ENCODE assay signal across 30 cellular contexts in genomic region chr2:111154758-111155157, GRCh38.
"Had no signal": no experiment of that assay in that cellular context is flagged by ENCODE, and none has a peak within 500 bp of the region (broad histone marks: within the 10 kb centered on the region; RNA-seq: fewer than 3 reads in every experiment).

No MANE protein-coding gene starts in this region.

- ATAC-seq: activated CD8-positive, alpha-beta memory T cell treated with anti-CD3 and anti-CD28 coated beads, Interleukin-2, amount 10 ng/mL, durations not matched to agents 7 days and 5 days; activated CD8-positive, alpha-beta T cell treated with anti-CD3 and anti-CD28 coated beads, Interleukin-2, amount 10 ng/mL, durations not matched to agents 7 days and 5 days; activated T-cell treated with anti-CD3 and anti-CD28 coated beads, Interleukin-2, amount 50 U/mL, for 72 hours; effector memory CD8-positive, alpha-beta T cell; heart right ventricle; upper lobe of right lung had no signal

- H3K27me3 ChIP-seq: esophagus squamous epithelium, heart right ventricle, ovary, sigmoid colon, suprapubic skin, tibial artery, upper lobe of right lung had no signal

- H3K4me1 ChIP-seq: sigmoid colon, upper lobe of right lung had no signal

- H3K36me3 ChIP-seq: ovary, WERI-Rb-1 had no signal

- H3K27ac Mint-ChIP-seq: activated CD8-positive, alpha-beta memory T cell treated with anti-CD3 and anti-CD28 coated beads, Interleukin-2, amount 10 ng/mL, durations not matched to agents 7 days and 5 days; activated naive CD4-positive, alpha-beta T cell treated with anti-CD3 and anti-CD28 coated beads for 36 hours; activated T-cell treated with anti-CD3 and anti-CD28 coated beads, Interleukin-2, amount 50 U/mL, for 72 hours; effector memory CD8-positive, alpha-beta T cell; nephron; T-helper 1 cell treated with Interleukin-12 subunit alpha and Interleukin-12 subunit beta and Interleukin-4 antibody, amounts not matched to agents 30 μg/mL and 1 μg/mL, for 36 hours had no signal

- H3K27ac ChIP-seq: heart right ventricle, left ventricle myocardium inferior, ovary, sigmoid colon, tibial artery, upper lobe of right lung, WERI-Rb-1 had no signal

- H3K4me1 Mint-ChIP-seq: activated CD8-positive, alpha-beta memory T cell treated with anti-CD3 and anti-CD28 coated beads, Interleukin-2, amount 10 ng/mL, durations not matched to agents 7 days and 5 days had no signal

- H3K27me3 Mint-ChIP-seq: activated CD8-positive, alpha-beta memory T cell treated with anti-CD3 and anti-CD28 coated beads, Interleukin-2, amount 10 ng/mL, durations not matched to agents 7 days and 5 days; effector memory CD8-positive, alpha-beta T cell; progenitor cell of endocrine pancreas had no signal

- H3K4me3 ChIP-seq: esophagus squamous epithelium, heart right ventricle, left ventricle myocardium inferior, lung, mucosa of descending colon, ovary, sigmoid colon, smooth muscle cell, suprapubic skin, tibial artery, upper lobe of right lung had no signal

- H3K9me3 Mint-ChIP-seq: activated naive CD4-positive, alpha-beta T cell treated with anti-CD3 and anti-CD28 coated beads for 36 hours; activated T-cell treated with anti-CD3 and anti-CD28 coated beads, Interleukin-2, amount 50 U/mL, for 72 hours; effector memory CD8-positive, alpha-beta T cell; nephron; T-helper 1 cell treated with Interleukin-12 subunit alpha and Interleukin-12 subunit beta and Interleukin-4 antibody, amounts not matched to agents 30 μg/mL and 1 μg/mL, for 36 hours had no signal

- H3K4me3 Mint-ChIP-seq: activated CD8-positive, alpha-beta memory T cell treated with anti-CD3 and anti-CD28 coated beads, Interleukin-2, amount 10 ng/mL, durations not matched to agents 7 days and 5 days; activated CD8-positive, alpha-beta T cell treated with anti-CD3 and anti-CD28 coated beads, Interleukin-2, amount 10 ng/mL, durations not matched to agents 7 days and 5 days; activated naive CD4-positive, alpha-beta T cell treated with anti-CD3 and anti-CD28 coated beads for 36 hours; activated T-cell treated with anti-CD3 and anti-CD28 coated beads, Interleukin-2, amount 50 U/mL, for 72 hours; effector memory CD8-positive, alpha-beta T cell; nephron; T-helper 1 cell treated with Interleukin-12 subunit alpha and Interleukin-12 subunit beta and Interleukin-4 antibody, amounts not matched to agents 30 μg/mL and 1 μg/mL, for 36 hours had no signal

- FAIRE-seq: TTC549 had no signal

- DNase-seq: activated CD4-positive, alpha-beta T cell treated with anti-CD3 and anti-CD28 coated beads for 1 hour; activated CD8-positive, alpha-beta memory T cell treated with anti-CD3 and anti-CD28 coated beads, Interleukin-2, amount 10 ng/mL, durations not matched to agents 7 days and 5 days; activated CD8-positive, alpha-beta T cell treated with anti-CD3 and anti-CD28 coated beads, Interleukin-2, amount 10 ng/mL, durations not matched to agents 7 days and 5 days; activated effector memory CD4-positive, alpha-beta T cell treated with anti-CD3 and anti-CD28 coated beads, Interleukin-2, amount 50 U/mL, for 16 hours; activated naive CD4-positive, alpha-beta T cell treated with anti-CD3 and anti-CD28 coated beads for 36 hours; activated T-cell treated with anti-CD3 and anti-CD28 coated beads, Interleukin-2, amount 50 U/mL, for 72 hours; cortex of kidney; effector memory CD8-positive, alpha-beta T cell; esophagus squamous epithelium; foreskin melanocyte; heart right ventricle; islet precursor cell; left ventricle myocardium inferior; mucosa of descending colon; ovary; retina; sigmoid colon; stimulated activated CD4-positive, alpha-beta T cell treated with anti-CD3 and anti-CD28 coated beads, Interleukin-1b, Interleukin-23, amount 100 ng/mL, for 48 hours; stimulated activated naive CD4-positive, alpha-beta T cell; T-helper 9 cell; tibial artery; upper lobe of right lung; WERI-Rb-1 had no signal

- H3K9me3 ChIP-seq: esophagus squamous epithelium, heart right ventricle, left ventricle myocardium inferior, mucosa of descending colon, ovary, sigmoid colon, suprapubic skin, tibial artery, upper lobe of right lung had no signal
